13 cellular contexts compared by ENCODE assay signal in genomic region chr13:98557934-98558630, GRCh38. TPM values are rescaled to one million over a fixed set of nuclear protein-coding genes. Genes with fewer than 3 reads are reported as not detected.
DNase-seq lines count a peak whose midpoint lies in the region; ATAC-seq and TF ChIP-seq lines count a peak whose summit lies in the region.
"Had no signal": no experiment of that assay in that cellular context is flagged by ENCODE, and none has a peak within 500 bp of the region (broad histone marks: within the 10 kb centered on the region; RNA-seq: fewer than 3 reads in every experiment).

No MANE protein-coding gene starts in this region.

- H3K36me3 ChIP-seq in endodermal cell (ENCODE audit: control insufficient read depth, insufficient read depth, low read length) (peaks cover 9% of the 10 kb centered on the region), sigmoid colon (no peaks in the 10 kb centered on the region), esophagus squamous epithelium (peaks cover 0 to 18% (median 0%) of the 10 kb centered on the region in 3 donors)

- intact Hi-C loops in sigmoid colon (cut with DNase I) (no loop called here), esophagus squamous epithelium (cut with DNase I) (no loop called here)

- no peak for TF ChIP-seq EP300 in sigmoid colon (IDR thresholded peaks at IDR 0.05)

- POLR2A ChIA-PET in activated CD4-positive, alpha-beta T cell treated with anti-CD3 and anti-CD28 coated beads, Interleukin-2, amount 10 ng/mL, durations not matched to agents 7 days and 5 days (lab: Charles Lee), result no interaction called here

- H3K36me3 Mint-ChIP-seq in activated CD4-positive, alpha-beta T cell treated with anti-CD3 and anti-CD28 coated beads, Interleukin-2, amount 10 ng/mL, durations not matched to agents 7 days and 5 days (ENCODE audit: low read depth), result peaks cover 40% of the 10 kb centered on the region
- H3K36me3 Mint-ChIP-seq in endodermal cell (ENCODE audit: low read depth), result peaks cover 10% of the 10 kb centered on the region

- no peaks in the 10 kb centered on the region for H3K27me3 ChIP-seq in endodermal cell (ENCODE audit: control insufficient read depth, insufficient read depth, low read length, poor library complexity, severe bottlenecking)
- no peaks in the 10 kb centered on the region for H3K27me3 ChIP-seq in sigmoid colon
- no peaks in the 10 kb centered on the region for H3K27me3 ChIP-seq in esophagus squamous epithelium

- WGBS in endodermal cell (ENCODE audit: insufficient coverage in 1 of 2, insufficient read length in 1 of 2), 2 experiments, result 92 to 93% methylated on average over 6 to 7 of the region's 7 CpGs
- WGBS in sigmoid colon, 2 donors, result 80 to 88% methylated on average over 7 of the region's 7 CpGs
- 51 to 57% methylated on average over 6 to 7 of the region's 7 CpGs for WGBS in esophagus squamous epithelium, 2 donors

- TF ChIP-seq CTCF in endodermal cell (conservative IDR thresholded peaks at IDR 0.05) (no peak), sigmoid colon (IDR thresholded peaks at IDR 0.05) (no peak), esophagus squamous epithelium (IDR thresholded peaks at IDR 0.05) (no peak)

- no peak overlapping the region for H3K9ac ChIP-seq in endodermal cell (ENCODE audit: extremely low read depth, low read length, poor library complexity, severe bottlenecking)

- peaks cover 79% of the 10 kb centered on the region for H3K4me1 Mint-ChIP-seq in activated CD4-positive, alpha-beta T cell treated with anti-CD3 and anti-CD28 coated beads, Interleukin-2, amount 10 ng/mL, durations not matched to agents 7 days and 5 days
- H3K4me1 Mint-ChIP-seq in endodermal cell, result peaks cover 28% of the 10 kb centered on the region

- H3K4me3 Mint-ChIP-seq in activated CD4-positive, alpha-beta T cell treated with anti-CD3 and anti-CD28 coated beads, Interleukin-2, amount 10 ng/mL, durations not matched to agents 7 days and 5 days, result peak overlapping the region; percentile 37
- no peak overlapping the region for H3K4me3 Mint-ChIP-seq in endodermal cell
- H3K4me3 Mint-ChIP-seq: neural crest cell had no signal

- no peak for DNase-seq in activated CD4-positive, alpha-beta T cell treated with anti-CD3 and anti-CD28 coated beads, Interleukin-2, amount 10 ng/mL, durations not matched to agents 7 days and 5 days
- DNase-seq in activated CD4-positive, alpha-beta T cell treated with anti-CD3 and anti-CD28 coated beads, Interleukin-2, amount 50 U/mL, for 4 hours, result no peak
- DNase-seq in NCI-H524 treated with DMSO at 0.1 percent for 48 hours (lab: John Stamatoyannopoulos, UW), result peak; percentile 42
- no peak for DNase-seq in endodermal cell
- DNase-seq in sigmoid colon, result peak; percentile 51
- no peak for DNase-seq in NCI-H526 (lab: John Stamatoyannopoulos, UW)
- no peak for DNase-seq in esophagus squamous epithelium (lab: John Stamatoyannopoulos, UW)
- DNase-seq: cerebellar nuclear complex; NCI-H1930; stimulated activated CD4-positive, alpha-beta T cell treated with anti-CD3 and anti-CD28 coated beads, Interleukin-1b, Interleukin-23, amount 100 ng/mL, for 48 hours had no signal

- no peak for ATAC-seq in GM21447 (IDR thresholded peaks at IDR 0.05; ENCODE audit: unreplicated experiment)
- ATAC-seq: Panc1 had no signal

- no peaks in the 10 kb centered on the region for H3K9me3 Mint-ChIP-seq in activated CD4-positive, alpha-beta T cell treated with anti-CD3 and anti-CD28 coated beads, Interleukin-2, amount 10 ng/mL, durations not matched to agents 7 days and 5 days
- no peaks in the 10 kb centered on the region for H3K9me3 Mint-ChIP-seq in endodermal cell
- H3K9me3 Mint-ChIP-seq: neural crest cell had no signal

- H3K9me3 ChIP-seq in endodermal cell (ENCODE audit: control insufficient read depth, low read length), result no peaks in the 10 kb centered on the region
- H3K9me3 ChIP-seq in sigmoid colon, result no peaks in the 10 kb centered on the region
- H3K9me3 ChIP-seq in esophagus squamous epithelium, result no peaks in the 10 kb centered on the region

- H3K27ac Mint-ChIP-seq in activated CD4-positive, alpha-beta T cell treated with anti-CD3 and anti-CD28 coated beads, Interleukin-2, amount 10 ng/mL, durations not matched to agents 7 days and 5 days, result peak overlapping the region; percentile 78
- no peak overlapping the region for H3K27ac Mint-ChIP-seq in endodermal cell

- no peaks in the 10 kb centered on the region for H3K4me1 ChIP-seq in endodermal cell (ENCODE audit: control insufficient read depth, insufficient read depth, low read length)
- H3K4me1 ChIP-seq in sigmoid colon, result peaks cover 0 to 80% (median 69%) of the 10 kb centered on the region in 4 donors
- peaks cover 27 to 94% (median 49%) of the 10 kb centered on the region in 3 donors for H3K4me1 ChIP-seq in esophagus squamous epithelium

- TF ChIP-seq POLR2A in sigmoid colon (IDR thresholded peaks at IDR 0.05) (no peak), esophagus squamous epithelium (IDR thresholded peaks at IDR 0.05) (no peak)

- no peaks in the 10 kb centered on the region for H3K27me3 Mint-ChIP-seq in activated CD4-positive, alpha-beta T cell treated with anti-CD3 and anti-CD28 coated beads, Interleukin-2, amount 10 ng/mL, durations not matched to agents 7 days and 5 days
- H3K27me3 Mint-ChIP-seq in endodermal cell (ENCODE audit: insufficient read depth), result no peaks in the 10 kb centered on the region

- CTCF ChIA-PET in activated CD4-positive, alpha-beta T cell treated with anti-CD3 and anti-CD28 coated beads, Interleukin-2, amount 10 ng/mL, durations not matched to agents 7 days and 5 days (lab: Charles Lee), result interaction anchor here (0.7 to 2.3 kb wide), 6 partner anchors 9 to 28 kb away, joined by 3 to 9 read pairs (median 4); no protein-coding TSS in a partner anchor

- peak overlapping the region; percentile 41 for H3K27ac ChIP-seq in endodermal cell (ENCODE audit: low read depth, low read length)
- H3K27ac ChIP-seq in sigmoid colon, result peak overlapping the region in 2 of 4 donors; percentile 6 to 41
- H3K27ac ChIP-seq in esophagus squamous epithelium, result peak overlapping the region in 2 of 4 donors; percentile 6 to 14

- H3K4me3 ChIP-seq in endodermal cell (ENCODE audit: low read length) (no peak overlapping the region), sigmoid colon (no peak overlapping the region), esophagus squamous epithelium (no peak overlapping the region)

RNA-seq across cellular contexts. Expression of gene STK24, which starts 18.8 kb away (rescaled TPM):
- total RNA-seq in activated CD4-positive, alpha-beta T cell treated with anti-CD3 and anti-CD28 coated beads, Interleukin-2, amount 10 ng/mL, durations not matched to agents 7 days and 5 days, result 100 to 1,000 TPM; 160 to 170 TPM
- total RNA-seq in endodermal cell, result 100 to 1,000 TPM; 115 to 125 TPM
- 109 TPM for polyA plus RNA-seq in endodermal cell (2013, experiment 1 of 2)
- 110 TPM for polyA plus RNA-seq in endodermal cell (2013, experiment 2 of 2)
- 10 to 100 TPM; 59.7 to 78.9 (median 64.4) TPM for total RNA-seq in sigmoid colon
- 100 to 1,000 TPM; 104 to 200 (median 118) TPM for polyA plus RNA-seq in sigmoid colon
- 100 to 1,000 TPM; 119 to 156 (median 130) TPM for total RNA-seq in esophagus squamous epithelium

Comparison
In these comparisons a context has a peak if more than half of its experiments do, and no peak if none do; other contexts are left out.
1. DNase-seq: peak in NCI-H524 treated with DMSO at 0.1 percent for 48 hours (single experiment) and sigmoid colon (single experiment); none in activated CD4-positive, alpha-beta T cell treated with anti-CD3 and anti-CD28 coated beads, Interleukin-2, amount 10 ng/mL, durations not matched to agents 7 days and 5 days (single experiment), activated CD4-positive, alpha-beta T cell treated with anti-CD3 and anti-CD28 coated beads, Interleukin-2, amount 50 U/mL, for 4 hours (0 of 2), endodermal cell (single experiment), NCI-H526 (0 of 2) and esophagus squamous epithelium (single experiment).